Comparison of ENCODE assay signal across 8 cellular contexts in genomic region chr7:130721486-130722277, GRCh38. TPM values are rescaled to one million over a fixed set of nuclear protein-coding genes. Genes with fewer than 3 reads are reported as not detected.
A peak's percentile ranks its signal among the peaks of the same experiment; 100 is the strongest.
DNase-seq lines count a peak whose midpoint lies in the region; ATAC-seq, FAIRE-seq and TF ChIP-seq lines count a peak whose summit lies in the region.

No MANE protein-coding gene starts in this region.

- DNase-seq in D721Med (ENCODE audit: insufficient read length, low spot score), result no peak
- peak; percentile 17 for DNase-seq in HPDE6-E6E7 (ENCODE audit: extremely low spot score)
- peak; percentile 53 to 70 for DNase-seq in SJSA1 (ENCODE audit: low read depth in 1 of 2, low spot score in 2 of 2)
- peak; percentile 71 for DNase-seq in endothelial cell of umbilical vein (ENCODE audit: low read depth, low spot score)
- peak; percentile 29 to 61 for DNase-seq in mesothelial cell of epicardium (ENCODE audit: low spot score in 2 of 2, unreplicated experiment in 2 of 2)
- no peak for DNase-seq in Karpas-422

- POLR2A ChIA-PET in endothelial cell of umbilical vein (lab: Charles Lee), result no interaction called here

- no peak overlapping the region for H3K27ac Mint-ChIP-seq in mesothelial cell of epicardium

- H3K9me3 ChIP-seq in SJSA1 (replicated peaks) (no peaks in the 10 kb centered on the region), endothelial cell of umbilical vein (replicated peaks; ENCODE audit: control insufficient read depth, insufficient read depth, low read length) (no peaks in the 10 kb centered on the region), Karpas-422 (ENCODE audit: low read length) (no peaks in the 10 kb centered on the region)

- H2AFZ ChIP-seq in endothelial cell of umbilical vein (ENCODE audit: low read depth, low read length), result no peak overlapping the region
- H2AFZ ChIP-seq in Karpas-422 (ENCODE audit: low read length), result no peak overlapping the region

- H4K20me1 ChIP-seq in endothelial cell of umbilical vein (replicated peaks; ENCODE audit: control insufficient read depth, extremely low read depth, insufficient read depth, low read length) (no peaks in the 10 kb centered on the region), Karpas-422 (ENCODE audit: insufficient read depth, low read depth, low read length) (no peaks in the 10 kb centered on the region)

- FAIRE-seq in D721Med (lab: Jason Lieb, UNC) (no peak), endothelial cell of umbilical vein (lab: Jason Lieb, UNC) (peak; percentile 50)

- TF ChIP-seq POLR2A in endothelial cell of umbilical vein (IDR thresholded peaks at IDR 0.05; ENCODE audit: low read depth, low read length), result no peak

- H3K4me3 ChIP-seq in SJSA1 (no peak overlapping the region), endothelial cell of umbilical vein (replicated peaks in 1 of 3; ENCODE audit: insufficient read depth in 1 of 3, low read depth in 1 of 3, low read length in 3 of 3) (no peak overlapping the region), Karpas-422 (ENCODE audit: low read length) (no peak overlapping the region)

- H3K27ac ChIP-seq in SJSA1, result no peak overlapping the region
- H3K27ac ChIP-seq in endothelial cell of umbilical vein (ENCODE audit: insufficient read depth, low read depth, low read length), result no peak overlapping the region
- no peak overlapping the region for H3K27ac ChIP-seq in Karpas-422 (ENCODE audit: low read length)

- no peaks in the 10 kb centered on the region for H3K4me1 Mint-ChIP-seq in mesothelial cell of epicardium

- H3K4me2 ChIP-seq in endothelial cell of umbilical vein (ENCODE audit: insufficient read depth, low read length) (no peak overlapping the region), Karpas-422 (ENCODE audit: low read depth, low read length, poor library complexity, severe bottlenecking) (no peak overlapping the region)

- H3K36me3 Mint-ChIP-seq in mesothelial cell of epicardium, result no peaks in the 10 kb centered on the region

- no peak overlapping the region for H3K4me3 Mint-ChIP-seq in mesothelial cell of epicardium

- H3K4me1 ChIP-seq in SJSA1 (replicated peaks), result no peaks in the 10 kb centered on the region
- no peaks in the 10 kb centered on the region for H3K4me1 ChIP-seq in endothelial cell of umbilical vein (ENCODE audit: control insufficient read depth, extremely low read depth, insufficient read depth, low read length)
- no peaks in the 10 kb centered on the region for H3K4me1 ChIP-seq in Karpas-422 (ENCODE audit: low read length)

- H3K79me2 ChIP-seq in endothelial cell of umbilical vein (ENCODE audit: control insufficient read depth, insufficient read depth, low read length) (no peaks in the 10 kb centered on the region), Karpas-422 (ENCODE audit: low read length) (no peaks in the 10 kb centered on the region)

- no peaks in the 10 kb centered on the region for H3K9me3 Mint-ChIP-seq in mesothelial cell of epicardium

- H3K9ac ChIP-seq in endothelial cell of umbilical vein (replicated peaks; ENCODE audit: extremely low read depth, insufficient read depth, low read length) (no peak overlapping the region), Karpas-422 (ENCODE audit: low read length) (no peak overlapping the region)

- dilution Hi-C loops in endothelial cell of umbilical vein (cut with MboI; ENCODE audit: extremely low pct_ligation_motif_present, low sequenced_read_pairs), result no loop called here

- intact Hi-C loops in endothelial cell of umbilical vein (cut with micrococcal nuclease), result loop anchor here (1.0 to 10.0 kb wide), 6 partner anchors 113 to 659 kb away; no protein-coding TSS in a partner anchor

- peaks cover 19% of the 10 kb centered on the region for H3K27me3 Mint-ChIP-seq in mesothelial cell of epicardium (ENCODE audit: low read depth)

- H3K36me3 ChIP-seq in SJSA1 (no peaks in the 10 kb centered on the region), endothelial cell of umbilical vein (ENCODE audit: control insufficient read depth in 2 of 2, extremely low read depth in 1 of 2, insufficient read depth in 2 of 2, low read length in 2 of 2) (no peaks in the 10 kb centered on the region), Karpas-422 (ENCODE audit: insufficient read depth, low read length) (no peaks in the 10 kb centered on the region)

- no peaks in the 10 kb centered on the region for H3K9me1 ChIP-seq in endothelial cell of umbilical vein (replicated peaks; ENCODE audit: control insufficient read depth, extremely low read depth, insufficient read depth, low read length)

- CTCF ChIA-PET in endothelial cell of umbilical vein (lab: Charles Lee), result interaction anchor here (0.5 to 2.5 kb wide), 21 partner anchors 10 to 684 kb away, joined by 3 to 17 read pairs (median 4); partner anchors contain the start of genes KLF14, KLHDC10 and TMEM209

- no peaks in the 10 kb centered on the region for H3K9me2 ChIP-seq in Karpas-422 (replicated peaks; ENCODE audit: insufficient read depth, low read length)

- no TSS peak for BruUV-seq in endothelial cell of umbilical vein (replicated peaks; lab: Mats Ljungman, UMichigan)

- no peak for ATAC-seq in HG03520 (IDR thresholded peaks at IDR 0.05; ENCODE audit: unreplicated experiment)
- ATAC-seq in activated CD4-positive, CD25-positive, alpha-beta regulatory T cell treated with anti-CD3 and anti-CD28 coated beads, Interleukin-2, amount 50 U/mL, for 24 hours, result no peak

- TF ChIP-seq CTCF in D721Med (IDR thresholded peaks at IDR 0.05; ENCODE audit: insufficient read depth, missing control alignments), result peak; percentile 42
- TF ChIP-seq CTCF in endothelial cell of umbilical vein (IDR thresholded peaks at IDR 0.05; ENCODE audit: extremely low read depth in 1 of 2, insufficient read depth in 1 of 2, low read depth in 1 of 2, low read length in 2 of 2), result peak; percentile 55 to 67
- no peak for TF ChIP-seq CTCF in mesothelial cell of epicardium (IDR thresholded peaks at IDR 0.05; ENCODE audit: unreplicated experiment)

- H3K27me3 ChIP-seq in SJSA1 (replicated peaks) (peaks cover 6% of the 10 kb centered on the region), endothelial cell of umbilical vein (ENCODE audit: control insufficient read depth in 2 of 2, insufficient read depth in 2 of 2, low read length in 2 of 2) (peaks cover 21 to 28% of the 10 kb centered on the region in 2 experiments), Karpas-422 (ENCODE audit: low read length) (no peaks in the 10 kb centered on the region)

TF ChIP-seq in endothelial cell of umbilical vein, 7 proteins besides CTCF, POLR2A, EP300 and RAD21:
- TF ChIP-seq FOS (IDR thresholded peaks at IDR 0.05; ENCODE audit: borderline replicate concordance, insufficient read depth, low read length), result no peak
- TF ChIP-seq GATA2 (IDR thresholded peaks at IDR 0.05; ENCODE audit: insufficient read depth, insufficient read length, low read depth, low read length), result no peak
- no peak for TF ChIP-seq MYC (IDR thresholded peaks at IDR 0.05; ENCODE audit: low read depth, low read length)
- TF ChIP-seq POLR2AphosphoS5 (IDR thresholded peaks at IDR 0.05; ENCODE audit: insufficient read depth, low read depth, low read length), result no peak
- no peak for TF ChIP-seq MAX (IDR thresholded peaks at IDR 0.05; ENCODE audit: insufficient read depth, insufficient read length)
- TF ChIP-seq JUN (IDR thresholded peaks at IDR 0.05; ENCODE audit: borderline replicate concordance, insufficient read depth, insufficient read length, low read depth), result no peak
- no peak for TF ChIP-seq EZH2 (IDR thresholded peaks at IDR 0.05; ENCODE audit: borderline replicate concordance, low read depth, low read length, severe bottlenecking)

RNA-seq across cellular contexts. Expression of gene KLF14, which starts 12.3 kb away (rescaled TPM):
- total RNA-seq in SJSA1 (2014; rRNA removed; shearing (Covaris generic)), result not detected in 2 replicates
- total RNA-seq in endothelial cell of umbilical vein (not detected in 2 replicates), mesothelial cell of epicardium (0.87 to 1.0 TPM (median 1.0 TPM) in 3 replicates)
- polyA plus RNA-seq in endothelial cell of umbilical vein, result 0.01 TPM in 1 of 2 replicates, not detected in the other
- not detected in 2 replicates for polyA plus RNA-seq in endothelial cell of umbilical vein (2011; cell fraction: cytosol; rRNA removed)
- not detected in 2 replicates for polyA plus RNA-seq in endothelial cell of umbilical vein (2011; cell fraction: nucleus; rRNA removed)
- not detected in 2 replicates for polyA plus RNA-seq in endothelial cell of umbilical vein (2012)
- polyA minus RNA-seq in endothelial cell of umbilical vein, result not detected in 2 replicates
- polyA minus RNA-seq in endothelial cell of umbilical vein (2011; cell fraction: cytosol; rRNA and poly(A)+ RNA removed), result not detected
- polyA minus RNA-seq in endothelial cell of umbilical vein (2011; cell fraction: nucleus; rRNA and poly(A)+ RNA removed), result not detected in 2 replicates
- total RNA-seq in Karpas-422 (2014; rRNA removed; shearing (Covaris generic); ENCODE audit: low replicate concordance), result not detected in 2 replicates

RNA-seq across cellular contexts. Expression of gene TSGA13, which starts 35.3 kb away (rescaled TPM):
- total RNA-seq in SJSA1 (2014; rRNA removed; shearing (Covaris generic)), result not detected in 2 replicates
- total RNA-seq in endothelial cell of umbilical vein (not detected in 2 replicates), mesothelial cell of epicardium (not detected in 3 replicates)
- not detected in 2 replicates for polyA plus RNA-seq in endothelial cell of umbilical vein
- polyA plus RNA-seq in endothelial cell of umbilical vein (2011; cell fraction: cytosol; rRNA removed), result not detected in 2 replicates
- not detected in 2 replicates for polyA plus RNA-seq in endothelial cell of umbilical vein (2011; cell fraction: nucleus; rRNA removed)
- polyA plus RNA-seq in endothelial cell of umbilical vein (2012), result not detected in 2 replicates
- not detected in 2 replicates for polyA minus RNA-seq in endothelial cell of umbilical vein
- not detected for polyA minus RNA-seq in endothelial cell of umbilical vein (2011; cell fraction: cytosol; rRNA and poly(A)+ RNA removed)
- not detected in 2 replicates for polyA minus RNA-seq in endothelial cell of umbilical vein (2011; cell fraction: nucleus; rRNA and poly(A)+ RNA removed)
- total RNA-seq in Karpas-422 (2014; rRNA removed; shearing (Covaris generic); ENCODE audit: low replicate concordance), result not detected in 2 replicates

RNA-seq across cellular contexts. Expression of gene COPG2, which starts 53.1 kb away (rescaled TPM):
- total RNA-seq in SJSA1 (2014; rRNA removed; shearing (Covaris generic)), result 35.4 and 36.2 TPM in 2 replicates
- total RNA-seq in endothelial cell of umbilical vein, result 9.4 and 19.0 TPM in 2 replicates
- 11.3 and 11.6 TPM in 2 replicates for polyA plus RNA-seq in endothelial cell of umbilical vein
- polyA plus RNA-seq in endothelial cell of umbilical vein (2011; cell fraction: cytosol; rRNA removed), result 15.8 and 17.4 TPM in 2 replicates
- 12.5 and 14.4 TPM in 2 replicates for polyA plus RNA-seq in endothelial cell of umbilical vein (2011; cell fraction: nucleus; rRNA removed)
- polyA plus RNA-seq in endothelial cell of umbilical vein (2012), result 17.6 and 18.3 TPM in 2 replicates
- polyA minus RNA-seq in endothelial cell of umbilical vein, result 25.8 and 30.5 TPM in 2 replicates
- polyA minus RNA-seq in endothelial cell of umbilical vein (2011; cell fraction: cytosol; rRNA and poly(A)+ RNA removed), result 12.7 TPM
- 11.8 and 19.4 TPM in 2 replicates for polyA minus RNA-seq in endothelial cell of umbilical vein (2011; cell fraction: nucleus; rRNA and poly(A)+ RNA removed)
- total RNA-seq in mesothelial cell of epicardium, result 54.1 to 56.4 TPM (median 55.0 TPM) in 3 replicates
- total RNA-seq in Karpas-422 (2014; rRNA removed; shearing (Covaris generic); ENCODE audit: low replicate concordance), result 23.5 and 36.0 TPM in 2 replicates

Comparison
In these comparisons a context has a peak if more than half of its experiments do, and no peak if none do; other contexts are left out.
1. DNase-seq: peak in HPDE6-E6E7 (single experiment), SJSA1 (2 of 2), endothelial cell of umbilical vein (single experiment) and mesothelial cell of epicardium (2 of 2); none in D721Med (single experiment) and Karpas-422 (single experiment).